25 cellular contexts compared by ENCODE assay signal in genomic region chr9:96138616-96139015, GRCh38.
DNase-seq lines count a peak whose midpoint lies in the region; ATAC-seq, FAIRE-seq and TF ChIP-seq lines count a peak whose summit lies in the region.
"Had no signal": no experiment of that assay in that cellular context is flagged by ENCODE, and none has a peak within 500 bp of the region (broad histone marks: within the 10 kb centered on the region; RNA-seq: fewer than 3 reads in every experiment).

No MANE protein-coding gene starts in this region.

- 0 out of 2 replicates have a peak overlapping the region, but pooled peaks have one; percentile 84 for H2BK15ac ChIP-seq in H1 (ENCODE audit: low read length)

- H3K27ac Mint-ChIP-seq in CD14-positive monocyte, result peak overlapping the region in 1 of 7 donors; percentile 50
- no peak overlapping the region for H3K27ac Mint-ChIP-seq in immature natural killer cell
- H3K27ac Mint-ChIP-seq: activated CD4-positive, alpha-beta T cell treated with anti-CD3 and anti-CD28 coated beads for 36 hours; activated naive CD4-positive, alpha-beta T cell treated with anti-CD3 and anti-CD28 coated beads, Interleukin-2, amount 50 U/mL, for 24 hours; T-helper 17 cell had no signal

- WGBS in H1 (ENCODE audit: extremely low coverage in 1 of 2, insufficient coverage in 1 of 2, insufficient read length in 1 of 2, insufficient replicate concordance in 2 of 2, low coverage in 1 of 2, low lambda C conversion rate in 2 of 2, missing lambda C conversion rate in 1 of 2), 2 experiments, result 100% methylated on average over 3 of the region's 3 CpGs; no CpG with 5 or more reads in 1 of the 2 experiments

- no peak overlapping the region for H3K14ac ChIP-seq in H1 (ENCODE audit: insufficient read length)

- no peak overlapping the region for H2BK12ac ChIP-seq in H1 (ENCODE audit: low read depth, low read length)

- no peak overlapping the region for H3K9ac ChIP-seq in H1 (replicated peaks in 1 of 4; ENCODE audit: extremely low read depth in 1 of 4, low read depth in 3 of 4, low read length in 3 of 4)

- TF ChIP-seq POLR2A in H1 (IDR thresholded peaks at IDR 0.05; ENCODE audit: control extremely low read depth in 1 of 2, low read depth in 2 of 2, low read length in 2 of 2), result no peak
- TF ChIP-seq POLR2A in breast epithelium (IDR thresholded peaks at IDR 0.05), result no peak

- no peak overlapping the region for H2BK5ac ChIP-seq in H1 (ENCODE audit: low read depth, low read length)

- CTCF ChIA-PET in H1 (lab: Charles Lee; ENCODE audit: partially characterized antibody), result interaction anchor here (0.9 kb wide), 2 partner anchors 49 to 96 kb away, joined by 3 read pairs; no protein-coding TSS in a partner anchor

- no peaks in the 10 kb centered on the region for H4K20me1 ChIP-seq in H1 (replicated peaks in 1 of 2; ENCODE audit: control insufficient read depth in 1 of 2, insufficient read depth in 2 of 2, low read length in 2 of 2)

- H3K4me2 ChIP-seq in H1 (ENCODE audit: insufficient read depth in 1 of 2, low read depth in 2 of 2, low read length in 2 of 2), result no peak overlapping the region

- intact Hi-C loops in Right ventricle myocardium superior (cut with DNase I) (no loop called here), left cardiac atrium (cut with DNase I) (no loop called here), upper lobe of right lung (cut with DNase I) (no loop called here), breast epithelium (cut with DNase I; ENCODE audit: low total_unique reads) (no loop called here), CD14-positive monocyte (cut with micrococcal nuclease) (no loop called here)

- H3K9me3 Mint-ChIP-seq in CD14-positive monocyte (peaks cover 3 to 7% (median 4%) of the 10 kb centered on the region in 7 donors), immature natural killer cell (peaks cover 0 to 2% (median 0%) of the 10 kb centered on the region in 6 donors)

- no peak overlapping the region for H3K27ac ChIP-seq in H1 (ENCODE audit: low read depth, low read length)
- peak overlapping the region; percentile 31 for H3K27ac ChIP-seq in muscle layer of duodenum (ENCODE audit: low read length)
- peak overlapping the region; percentile 21 for H3K27ac ChIP-seq in upper lobe of right lung
- H3K27ac ChIP-seq in breast epithelium, result no peak overlapping the region

- H3K4ac ChIP-seq in H1 (replicated peaks; ENCODE audit: insufficient read length, low read depth, low read length), result no peak overlapping the region

- peaks cover 74% of the 10 kb centered on the region for H3K4me1 Mint-ChIP-seq in CD14-positive monocyte
- H3K4me1 Mint-ChIP-seq in immature natural killer cell, result peaks cover 13 to 15% of the 10 kb centered on the region in 2 donors
- H3K4me1 Mint-ChIP-seq: T-helper 17 cell had no signal

- H3K79me2 ChIP-seq in H1 (ENCODE audit: control insufficient read depth in 1 of 2, insufficient read depth in 2 of 2, low read length in 2 of 2), result no peaks in the 10 kb centered on the region

- no peak for FAIRE-seq in H1 (lab: Jason Lieb, UNC)
- FAIRE-seq: astrocyte, GM12891 had no signal

- H2BK20ac ChIP-seq in H1 (ENCODE audit: low read length), result no peak overlapping the region

- no peak overlapping the region for H3K23ac ChIP-seq in H1 (ENCODE audit: insufficient read length)

- H3K23me2 ChIP-seq in H1 (ENCODE audit: low read depth, low read length), result no peaks in the 10 kb centered on the region

- H3K4me3 ChIP-seq in H1 (ENCODE audit: extremely low read depth in 1 of 4, insufficient read depth in 2 of 4, low read depth in 3 of 4, low read length in 4 of 4) (no peak overlapping the region), muscle layer of duodenum (ENCODE audit: low read depth in 1 of 2, low read length in 2 of 2) (no peak overlapping the region), upper lobe of right lung (no peak overlapping the region), breast epithelium (no peak overlapping the region)

- 0 out of 2 replicates have a peak overlapping the region, but pooled peaks have one; percentile 60 for H2AK5ac ChIP-seq in H1 (ENCODE audit: low read depth, low read length)

- H2BK120ac ChIP-seq in H1 (replicated peaks; ENCODE audit: low read depth, low read length), result no peak overlapping the region

- H4K8ac ChIP-seq in H1 (ENCODE audit: extremely low read depth, insufficient read depth, low read length), result no peak overlapping the region

- no peak for TF ChIP-seq CTCF in H1 (IDR thresholded peaks at IDR 0.05; ENCODE audit: control extremely low read depth in 1 of 3, insufficient read depth in 1 of 3, low read depth in 1 of 3, low read length in 3 of 3)
- TF ChIP-seq CTCF in upper lobe of right lung (IDR thresholded peaks at IDR 0.05), result no peak
- no peak for TF ChIP-seq CTCF in breast epithelium (IDR thresholded peaks at IDR 0.05)
- TF ChIP-seq CTCF in CD14-positive monocyte (IDR thresholded peaks at IDR 0.05), result no peak

- H3K36me3 ChIP-seq in H1 (ENCODE audit: control insufficient read depth in 2 of 4, insufficient read depth in 4 of 4, low read length in 3 of 4) (no peaks in the 10 kb centered on the region), muscle layer of duodenum (ENCODE audit: control insufficient read depth in 1 of 2, insufficient read depth in 2 of 2, low read length in 2 of 2) (no peaks in the 10 kb centered on the region), upper lobe of right lung (no peaks in the 10 kb centered on the region), breast epithelium (no peaks in the 10 kb centered on the region)

- TF ChIP-seq EP300 in H1 (IDR thresholded peaks at IDR 0.05; ENCODE audit: borderline replicate concordance in 1 of 2, low read depth in 2 of 2, low read length in 2 of 2), result no peak

- H3K4me3 Mint-ChIP-seq in CD14-positive monocyte (no peak overlapping the region), immature natural killer cell (no peak overlapping the region)
- H3K4me3 Mint-ChIP-seq: activated CD4-positive, alpha-beta T cell treated with anti-CD3 and anti-CD28 coated beads for 36 hours; activated naive CD4-positive, alpha-beta T cell treated with anti-CD3 and anti-CD28 coated beads, Interleukin-2, amount 50 U/mL, for 24 hours; T-helper 17 cell had no signal

- no peak for TF ChIP-seq RAD21 in H1 (IDR thresholded peaks at IDR 0.05 in 1 of 2, conservative IDR thresholded peaks at IDR 0.05 in 1 of 2; ENCODE audit: low read depth in 2 of 2, low read length in 2 of 2)

- no peak overlapping the region for H3K18ac ChIP-seq in H1 (ENCODE audit: extremely low read depth, low read length)

- H3K4me1 ChIP-seq in H1 (replicated peaks in 1 of 4; ENCODE audit: control insufficient read depth in 3 of 4, insufficient read depth in 4 of 4, low read length in 3 of 4), result peaks cover 8 to 25% (median 14%) of the 10 kb centered on the region in 4 experiments
- H3K4me1 ChIP-seq in muscle layer of duodenum (ENCODE audit: control insufficient read depth in 1 of 2, insufficient read depth in 2 of 2, low read length in 2 of 2), result peaks cover 19 to 37% of the 10 kb centered on the region in 2 donors
- H3K4me1 ChIP-seq in upper lobe of right lung, result peaks cover 20% of the 10 kb centered on the region
- no peaks in the 10 kb centered on the region for H3K4me1 ChIP-seq in breast epithelium

- H3K27me3 ChIP-seq in H1 (replicated peaks in 1 of 4; ENCODE audit: control insufficient read depth in 3 of 4, extremely low read depth in 1 of 4, insufficient read depth in 3 of 4, low read length in 3 of 4) (peaks cover 0 to 2% (median 0%) of the 10 kb centered on the region in 4 experiments; a peak in 2 of 7 replicates), muscle layer of duodenum (ENCODE audit: low read depth, low read length) (no peaks in the 10 kb centered on the region), upper lobe of right lung (no peaks in the 10 kb centered on the region), breast epithelium (no peaks in the 10 kb centered on the region)

- H3K9me3 ChIP-seq in H1 (ENCODE audit: insufficient read depth in 2 of 2, low read depth in 1 of 2, low read length in 1 of 2) (no peaks in the 10 kb centered on the region), muscle layer of duodenum (ENCODE audit: control insufficient read depth in 1 of 2, low read length in 2 of 2) (no peaks in the 10 kb centered on the region), upper lobe of right lung (no peaks in the 10 kb centered on the region), breast epithelium (no peaks in the 10 kb centered on the region)

- no peak overlapping the region for H2AFZ ChIP-seq in H1 (ENCODE audit: low read length)

- H3K27me3 Mint-ChIP-seq in CD14-positive monocyte (ENCODE audit: low read depth in 3 of 3), result no peaks in the 10 kb centered on the region
- H3K27me3 Mint-ChIP-seq in immature natural killer cell (ENCODE audit: low read depth in 3 of 3), result peaks cover 1 to 3% (median 1%) of the 10 kb centered on the region in 3 donors
- H3K27me3 Mint-ChIP-seq: activated naive CD4-positive, alpha-beta T cell treated with anti-CD3 and anti-CD28 coated beads, Interleukin-2, amount 50 U/mL, for 24 hours had no signal

- peak; percentile 23 for ATAC-seq in Right ventricle myocardium superior (ENCODE audit: poor library complexity)
- no peak for ATAC-seq in left cardiac atrium
- no peak for ATAC-seq in upper lobe of right lung
- ATAC-seq: activated CD4-positive, alpha-beta T cell treated with anti-CD3 and anti-CD28 coated beads for 36 hours; T-helper 17 cell had no signal

- H4K91ac ChIP-seq in H1 (replicated peaks; ENCODE audit: insufficient read length, low read length), result no peak overlapping the region

- H3K79me1 ChIP-seq in H1 (ENCODE audit: low read depth, low read length), result no peaks in the 10 kb centered on the region

- POLR2A ChIA-PET in H1 (lab: Charles Lee; ENCODE audit: partially characterized antibody), result interaction anchor here (0.8 kb wide), 1 partner anchor 9 kb away, joined by 3 read pairs; no protein-coding TSS in a partner anchor

- no peak overlapping the region for H4K5ac ChIP-seq in H1 (ENCODE audit: insufficient read length, low read depth, low read length)

- no peak for DNase-seq in Right ventricle myocardium superior
- DNase-seq in left cardiac atrium, result no peak
- no peak for DNase-seq in H1 (ENCODE audit: low read depth in 1 of 2, low spot score in 2 of 2)
- no peak for DNase-seq in upper lobe of right lung
- no peak for DNase-seq in breast epithelium (ENCODE audit: low spot score in 2 of 2)
- no peak for DNase-seq in CD14-positive monocyte (ENCODE audit: low spot score)
- DNase-seq in immature natural killer cell, result no peak
- DNase-seq: activated CD4-positive, alpha-beta T cell treated with anti-CD3 and anti-CD28 coated beads for 36 hours; activated CD8-positive, alpha-beta memory T cell treated with anti-CD3 and anti-CD28 coated beads for 24 hours; activated T-cell treated with anti-CD3 and anti-CD28 coated beads, Interleukin-2, amount 50 U/mL, for 48 hours; AML-193; COR-L47; GM23248; Kasumi-1; midbrain; NCI-H1048; NCI-H187; NCI-H2227 treated with DMSO at 0.1 percent for 48 hours; OCI-M1; SIG-M5; T-helper 17 cell had no signal

- no peaks in the 10 kb centered on the region for H3K36me3 Mint-ChIP-seq in CD14-positive monocyte
- H3K36me3 Mint-ChIP-seq in immature natural killer cell, result no peaks in the 10 kb centered on the region
- H3K36me3 Mint-ChIP-seq: activated naive CD4-positive, alpha-beta T cell treated with anti-CD3 and anti-CD28 coated beads, Interleukin-2, amount 50 U/mL, for 24 hours had no signal

- no peak overlapping the region for H3K56ac ChIP-seq in H1 (replicated peaks; ENCODE audit: insufficient read length, low read depth, low read length)

TF ChIP-seq in H1, 55 proteins besides CTCF, POLR2A, EP300 and RAD21 (continues in another document):
- TF ChIP-seq HDAC6 (IDR thresholded peaks at IDR 0.05; ENCODE audit: low read depth, low read length) (no peak), BRCA1 (IDR thresholded peaks at IDR 0.05; ENCODE audit: low read depth, low read length) (no peak)

Comparison
In these comparisons a context has a peak if more than half of its experiments do, and no peak if none do; other contexts are left out.
1. H3K27ac ChIP-seq: peak in muscle layer of duodenum (single experiment) and upper lobe of right lung (single experiment); none in H1 (single experiment) and breast epithelium (0 of 2).